ENCODE assay signal across 27 cellular contexts in genomic region chr2:195574305-195574704, GRCh38.
DNase-seq lines count a peak whose midpoint lies in the region; ATAC-seq, FAIRE-seq and TF ChIP-seq lines count a peak whose summit lies in the region.
"Had no signal": no experiment of that assay in that cellular context is flagged by ENCODE, and none has a peak within 500 bp of the region (broad histone marks: within the 10 kb centered on the region; RNA-seq: fewer than 3 reads in every experiment).

No MANE protein-coding gene starts in this region.

- TF ChIP-seq CTCF in H1 (IDR thresholded peaks at IDR 0.05; ENCODE audit: control extremely low read depth in 1 of 3, insufficient read depth in 1 of 3, low read depth in 1 of 3, low read length in 3 of 3) = no peak

- H3K4ac ChIP-seq in H1 (replicated peaks; ENCODE audit: insufficient read length, low read depth, low read length) = no peak overlapping the region

- FAIRE-seq in H1 (lab: Jason Lieb, UNC) = no peak
- FAIRE-seq: frontal cortex, islet of Langerhans, small intestine had no signal

- H3K79me1 ChIP-seq in H1 (ENCODE audit: low read depth, low read length) = no peaks in the 10 kb centered on the region

- no peak overlapping the region for H3K23ac ChIP-seq in H1 (ENCODE audit: insufficient read length)

- no peak overlapping the region for H3K4me3 ChIP-seq in H1 (ENCODE audit: extremely low read depth in 1 of 4, insufficient read depth in 2 of 4, low read depth in 3 of 4, low read length in 4 of 4)
- H3K4me3 ChIP-seq: body of pancreas, thyroid gland had no signal

- WGBS in H1 (ENCODE audit: extremely low coverage in 1 of 2, insufficient coverage in 1 of 2, insufficient read length in 1 of 2, insufficient replicate concordance in 2 of 2, low coverage in 1 of 2, low lambda C conversion rate in 2 of 2, missing lambda C conversion rate in 1 of 2), 2 experiments = 95% methylated on average over 2 of the region's 2 CpGs; no CpG with 5 or more reads in 1 of the 2 experiments

- no peak overlapping the region for H3K56ac ChIP-seq in H1 (replicated peaks; ENCODE audit: insufficient read length, low read depth, low read length)

- H3K4me1 Mint-ChIP-seq in stimulated activated memory B cell treated with anti-CD40 and anti-IgM and Interleukin-4, amounts not matched to agents 10 μg/mL and 1 μg/mL and 100 μg/mL, for 72 hours = peaks cover 28% of the 10 kb centered on the region

- no peak overlapping the region for H3K27ac ChIP-seq in H1 (ENCODE audit: low read depth, low read length)
- H3K27ac ChIP-seq: 22Rv1, body of pancreas had no signal

- no peak overlapping the region for H2BK5ac ChIP-seq in H1 (ENCODE audit: low read depth, low read length)

- H4K20me1 ChIP-seq in H1 (replicated peaks in 1 of 2; ENCODE audit: control insufficient read depth in 1 of 2, insufficient read depth in 2 of 2, low read length in 2 of 2) = no peaks in the 10 kb centered on the region

- no peak overlapping the region for H2BK12ac ChIP-seq in H1 (ENCODE audit: low read depth, low read length)

- no peak overlapping the region for H3K18ac ChIP-seq in H1 (ENCODE audit: extremely low read depth, low read length)

- H3K36me3 Mint-ChIP-seq in stimulated activated memory B cell treated with anti-CD40 and anti-IgM and Interleukin-4, amounts not matched to agents 10 μg/mL and 1 μg/mL and 100 μg/mL, for 72 hours = no peaks in the 10 kb centered on the region

- no peak for TF ChIP-seq EP300 in H1 (IDR thresholded peaks at IDR 0.05; ENCODE audit: borderline replicate concordance in 1 of 2, low read depth in 2 of 2, low read length in 2 of 2)

- H4K8ac ChIP-seq in H1 (ENCODE audit: extremely low read depth, insufficient read depth, low read length) = no peak overlapping the region

- no peak for ATAC-seq in stimulated activated memory B cell treated with anti-CD40 and anti-IgM and Interleukin-4, amounts not matched to agents 10 μg/mL and 1 μg/mL and 100 μg/mL, for 72 hours
- ATAC-seq in GM21723 (IDR thresholded peaks at IDR 0.05; ENCODE audit: unreplicated experiment) (no peak), HG03520 (IDR thresholded peaks at IDR 0.05; ENCODE audit: unreplicated experiment) (no peak)
- ATAC-seq: activated T-cell treated with anti-CD3 and anti-CD28 coated beads, Interleukin-2, amount 50 U/mL, for 72 hours; body of pancreas; esophagus mucosa; Right ventricle myocardium inferior; stimulated activated naive CD8-positive, alpha-beta T cell treated with anti-CD3 and anti-CD28 coated beads, Interleukin-15, Interleukin-2, amounts not matched to agents 100 U/mL and 50 U/mL, for 24 hours had no signal

- no peak overlapping the region for H3K4me2 ChIP-seq in H1 (ENCODE audit: insufficient read depth in 1 of 2, low read depth in 2 of 2, low read length in 2 of 2)

- no peak overlapping the region for H3K4me3 Mint-ChIP-seq in stimulated activated memory B cell treated with anti-CD40 and anti-IgM and Interleukin-4, amounts not matched to agents 10 μg/mL and 1 μg/mL and 100 μg/mL, for 72 hours

- H3K4me1 ChIP-seq in H1 (replicated peaks in 1 of 4; ENCODE audit: control insufficient read depth in 3 of 4, insufficient read depth in 4 of 4, low read length in 3 of 4) = peaks cover 0 to 3% (median 0%) of the 10 kb centered on the region in 4 experiments; a peak in 1 of 7 replicates

- H2AFZ ChIP-seq in H1 (ENCODE audit: low read length) = no peak overlapping the region

- H3K23me2 ChIP-seq in H1 (ENCODE audit: low read depth, low read length) = no peaks in the 10 kb centered on the region

- H3K36me3 ChIP-seq in H1 (ENCODE audit: control insufficient read depth in 2 of 4, insufficient read depth in 4 of 4, low read length in 3 of 4) = no peaks in the 10 kb centered on the region
- H3K36me3 ChIP-seq: BE2C, thyroid gland had no signal

- H4K91ac ChIP-seq in H1 (replicated peaks; ENCODE audit: insufficient read length, low read length) = no peak overlapping the region

- no peaks in the 10 kb centered on the region; a peak in 1 of 4 replicates for H3K9me3 ChIP-seq in H1 (ENCODE audit: insufficient read depth in 2 of 2, low read depth in 1 of 2, low read length in 1 of 2)
- H3K9me3 ChIP-seq: BE2C, body of pancreas, thyroid gland had no signal

- CTCF ChIA-PET in H1 (lab: Charles Lee; ENCODE audit: partially characterized antibody) = interaction anchor here (0.9 to 5.7 kb wide), 3 partner anchors 75 to 86 kb away, joined by 3 to 40 read pairs (median 4); no protein-coding TSS in a partner anchor

- no peak overlapping the region for H2BK120ac ChIP-seq in H1 (replicated peaks; ENCODE audit: low read depth, low read length)

- peak overlapping the region; percentile 41 for H3K27ac Mint-ChIP-seq in stimulated activated memory B cell treated with anti-CD40 and anti-IgM and Interleukin-4, amounts not matched to agents 10 μg/mL and 1 μg/mL and 100 μg/mL, for 72 hours

- no peak for TF ChIP-seq RAD21 in H1 (IDR thresholded peaks at IDR 0.05 in 1 of 2, conservative IDR thresholded peaks at IDR 0.05 in 1 of 2; ENCODE audit: low read depth in 2 of 2, low read length in 2 of 2)

- no peaks in the 10 kb centered on the region for H3K79me2 ChIP-seq in H1 (ENCODE audit: control insufficient read depth in 1 of 2, insufficient read depth in 2 of 2, low read length in 2 of 2)

- no peaks in the 10 kb centered on the region for H3K27me3 ChIP-seq in H1 (replicated peaks in 1 of 4; ENCODE audit: control insufficient read depth in 3 of 4, extremely low read depth in 1 of 4, insufficient read depth in 3 of 4, low read length in 3 of 4)
- H3K27me3 ChIP-seq: BE2C, body of pancreas, thyroid gland had no signal

- H2BK15ac ChIP-seq in H1 (ENCODE audit: low read length) = 0 out of 2 replicates have a peak overlapping the region, but pooled peaks have one; percentile 37

- POLR2A ChIA-PET in H1 (lab: Charles Lee; ENCODE audit: partially characterized antibody) = no interaction called here

- DNase-seq in NOMO-1 treated with DMSO at 0.1 percent for 48 hours (lab: John Stamatoyannopoulos, UW; ENCODE audit: unreplicated experiment) (peak; percentile 22), NOMO-1 treated with dmso at 0.1 percent for 144 hours (lab: John Stamatoyannopoulos, UW; ENCODE audit: unreplicated experiment) (no peak), MV-4-11 (lab: John Stamatoyannopoulos, UW) (peak; percentile 35), H1 (ENCODE audit: low read depth in 1 of 2, low spot score in 2 of 2) (no peak)
- no peak for DNase-seq in activated CD8-positive, alpha-beta memory T cell treated with anti-CD3 and anti-CD28 coated beads, Interleukin-2, amount 50 U/mL, for 4 hours
- DNase-seq: activated CD4-positive, alpha-beta T cell treated with anti-CD3 and anti-CD28 coated beads for 4 hours; activated T-cell treated with anti-CD3 and anti-CD28 coated beads, Interleukin-2, amount 50 U/mL, for 72 hours; BE2C; body of pancreas; effector memory CD4-positive, alpha-beta T cell; HCEC 1CT; hippocampal formation; NCI-H1092; NCI-H2029 treated with DMSO at 0.1 percent for 48 hours; NCI-H345; small intestine; stimulated activated CD4-positive, alpha-beta T cell treated with anti-CD3 and anti-CD28 coated beads, Interleukin-2, amount 100 ng/mL, for 48 hours; stimulated activated naive CD8-positive, alpha-beta T cell treated with anti-CD3 and anti-CD28 coated beads, Interleukin-15, Interleukin-2, amounts not matched to agents 100 U/mL and 50 U/mL, for 24 hours; thyroid gland had no signal

- no peak overlapping the region for H3K9ac ChIP-seq in H1 (replicated peaks in 1 of 4; ENCODE audit: extremely low read depth in 1 of 4, low read depth in 3 of 4, low read length in 3 of 4)

- no peak overlapping the region for H2BK20ac ChIP-seq in H1 (ENCODE audit: low read length)

- H3K27me3 Mint-ChIP-seq in stimulated activated memory B cell treated with anti-CD40 and anti-IgM and Interleukin-4, amounts not matched to agents 10 μg/mL and 1 μg/mL and 100 μg/mL, for 72 hours = no peaks in the 10 kb centered on the region

- H4K5ac ChIP-seq in H1 (ENCODE audit: insufficient read length, low read depth, low read length) = no peak overlapping the region

- no peak for TF ChIP-seq POLR2A in H1 (IDR thresholded peaks at IDR 0.05; ENCODE audit: control extremely low read depth in 1 of 2, low read depth in 2 of 2, low read length in 2 of 2)

- no peak overlapping the region for H2AK5ac ChIP-seq in H1 (ENCODE audit: low read depth, low read length)

- H3K9me3 Mint-ChIP-seq in stimulated activated memory B cell treated with anti-CD40 and anti-IgM and Interleukin-4, amounts not matched to agents 10 μg/mL and 1 μg/mL and 100 μg/mL, for 72 hours = no peaks in the 10 kb centered on the region
- H3K9me3 Mint-ChIP-seq: activated T-cell treated with anti-CD3 and anti-CD28 coated beads, Interleukin-2, amount 50 U/mL, for 72 hours had no signal

- no peak overlapping the region for H3K14ac ChIP-seq in H1 (ENCODE audit: insufficient read length)

TF ChIP-seq in H1, 55 proteins besides CTCF, POLR2A, EP300 and RAD21:
- no peak for TF ChIP-seq JUN (IDR thresholded peaks at IDR 0.05; ENCODE audit: low read depth, low read length)

Comparison
In these comparisons a context has a peak if more than half of its experiments do, and no peak if none do; other contexts are left out.
1. DNase-seq: peak in NOMO-1 treated with DMSO at 0.1 percent for 48 hours (single experiment) and MV-4-11 (single experiment); none in NOMO-1 treated with dmso at 0.1 percent for 144 hours (single experiment), H1 (0 of 2) and activated CD8-positive, alpha-beta memory T cell treated with anti-CD3 and anti-CD28 coated beads, Interleukin-2, amount 50 U/mL, for 4 hours (single experiment).